Comparison of ENCODE assay signal across 25 cellular contexts in the genomic region with DNA sequence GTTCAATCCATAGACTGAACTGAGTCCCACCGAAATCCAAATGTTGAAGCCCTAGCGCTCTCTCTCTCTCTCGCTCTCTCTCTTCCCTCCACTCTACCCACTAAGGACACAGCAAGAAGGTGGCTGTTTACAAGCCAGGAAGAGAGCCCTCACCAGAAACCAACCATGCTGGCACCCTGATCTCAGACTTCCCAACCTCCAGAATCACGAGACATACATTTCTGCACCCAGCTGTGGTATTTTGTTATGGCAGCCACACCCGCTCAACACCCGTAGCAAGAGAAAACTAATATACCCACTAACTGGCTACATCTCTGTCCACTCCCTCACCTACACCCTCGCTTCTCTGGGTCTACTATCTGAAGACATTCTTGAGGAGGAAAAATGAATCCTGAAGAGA.
"Had no signal": no experiment of that assay in that cellular context is flagged by ENCODE, and none has a peak within 500 bp of the region (broad histone marks: within the 10 kb centered on the region; RNA-seq: fewer than 3 reads in every experiment).

No MANE protein-coding gene starts in this region.

- H3K4me3 ChIP-seq: heart right ventricle, pancreas, prostate gland, smooth muscle cell, testis, upper lobe of right lung had no signal

- H3K36me3 Mint-ChIP-seq: natural killer cell treated with Interleukin-12 subunit alpha and Interleukin-12 subunit beta and Interleukin-15 and Interleukin-18, amount 100 ng/mL, for 72 hours had no signal

- H3K36me3 ChIP-seq: neutrophil, pancreas, prostate gland, upper lobe of right lung, WERI-Rb-1 had no signal

- FAIRE-seq: pancreas had no signal

- H3K4me2 ChIP-seq: smooth muscle cell had no signal

- H3K9me3 Mint-ChIP-seq: dendritic cell treated with granulocyte-macrophage colony-stimulating factor and Interleukin-4, amounts not matched to agents 40 ng/mL and 50 ng/mL, for 4 days; endodermal cell; natural killer cell treated with Interleukin-12 subunit alpha and Interleukin-12 subunit beta and Interleukin-15 and Interleukin-18, amount 100 ng/mL, for 72 hours had no signal

- H3K4me3 Mint-ChIP-seq: dendritic cell treated with granulocyte-macrophage colony-stimulating factor and Interleukin-4, amounts not matched to agents 40 ng/mL and 50 ng/mL, for 4 days; endodermal cell; natural killer cell treated with Interleukin-12 subunit alpha and Interleukin-12 subunit beta and Interleukin-15 and Interleukin-18, amount 100 ng/mL, for 72 hours had no signal

- DNase-seq: activated CD4-positive, alpha-beta T cell treated with anti-CD3 and anti-CD28 coated beads for 48 hours; activated CD4-positive, alpha-beta T cell treated with anti-CD3 and anti-CD28 coated beads, Interleukin-2, amount 50 U/mL, for 48 hours; activated CD8-positive, alpha-beta memory T cell treated with anti-CD3 and anti-CD28 coated beads for 24 hours; activated gamma-delta T cell treated with Interleukin-2 at 50 U/mL for 16 hours; activated naive CD4-positive, alpha-beta T cell treated with anti-CD3 and anti-CD28 coated beads, Interleukin-2, amount 50 U/mL, for 16 hours; amniotic stem cell; caudate nucleus; endodermal cell; foreskin fibroblast; heart right ventricle; pancreas; retina; stimulated activated CD4-positive, alpha-beta T cell treated with anti-CD3 and anti-CD28 coated beads, Interleukin-1b, Interleukin-23, amount 100 ng/mL, for 48 hours; stimulated activated naive CD4-positive, alpha-beta T cell treated with Interleukin-2 at 50 U/mL for 16 hours; T-helper 1 cell; testis; upper lobe of right lung had no signal

- H3K27me3 ChIP-seq: heart right ventricle, neutrophil, pancreas, testis, upper lobe of right lung had no signal

- ATAC-seq: activated CD4-positive, CD25-positive, alpha-beta regulatory T cell treated with anti-CD3 and anti-CD28 coated beads, Interleukin-2, amount 50 U/mL, for 24 hours; esophagus mucosa; heart right ventricle; natural killer cell treated with Interleukin-12 subunit alpha and Interleukin-12 subunit beta and Interleukin-15 and Interleukin-18, amount 100 ng/mL, for 72 hours; upper lobe of right lung had no signal

- H3K9me3 ChIP-seq: heart right ventricle, neutrophil, pancreas, prostate gland, testis, upper lobe of right lung had no signal

- H3K27me3 Mint-ChIP-seq: dendritic cell treated with granulocyte-macrophage colony-stimulating factor and Interleukin-4, amounts not matched to agents 40 ng/mL and 50 ng/mL, for 4 days; natural killer cell treated with Interleukin-12 subunit alpha and Interleukin-12 subunit beta and Interleukin-15 and Interleukin-18, amount 100 ng/mL, for 72 hours had no signal

- H3K27ac ChIP-seq: neutrophil, testis, upper lobe of right lung had no signal

- H3K4me1 ChIP-seq: testis had no signal

- H3K27ac Mint-ChIP-seq: dendritic cell treated with granulocyte-macrophage colony-stimulating factor and Interleukin-4, amounts not matched to agents 40 ng/mL and 50 ng/mL, for 4 days; endodermal cell; natural killer cell treated with Interleukin-12 subunit alpha and Interleukin-12 subunit beta and Interleukin-15 and Interleukin-18, amount 100 ng/mL, for 72 hours had no signal
